ENCODE assay signal across 21 cellular contexts in the genomic region with DNA sequence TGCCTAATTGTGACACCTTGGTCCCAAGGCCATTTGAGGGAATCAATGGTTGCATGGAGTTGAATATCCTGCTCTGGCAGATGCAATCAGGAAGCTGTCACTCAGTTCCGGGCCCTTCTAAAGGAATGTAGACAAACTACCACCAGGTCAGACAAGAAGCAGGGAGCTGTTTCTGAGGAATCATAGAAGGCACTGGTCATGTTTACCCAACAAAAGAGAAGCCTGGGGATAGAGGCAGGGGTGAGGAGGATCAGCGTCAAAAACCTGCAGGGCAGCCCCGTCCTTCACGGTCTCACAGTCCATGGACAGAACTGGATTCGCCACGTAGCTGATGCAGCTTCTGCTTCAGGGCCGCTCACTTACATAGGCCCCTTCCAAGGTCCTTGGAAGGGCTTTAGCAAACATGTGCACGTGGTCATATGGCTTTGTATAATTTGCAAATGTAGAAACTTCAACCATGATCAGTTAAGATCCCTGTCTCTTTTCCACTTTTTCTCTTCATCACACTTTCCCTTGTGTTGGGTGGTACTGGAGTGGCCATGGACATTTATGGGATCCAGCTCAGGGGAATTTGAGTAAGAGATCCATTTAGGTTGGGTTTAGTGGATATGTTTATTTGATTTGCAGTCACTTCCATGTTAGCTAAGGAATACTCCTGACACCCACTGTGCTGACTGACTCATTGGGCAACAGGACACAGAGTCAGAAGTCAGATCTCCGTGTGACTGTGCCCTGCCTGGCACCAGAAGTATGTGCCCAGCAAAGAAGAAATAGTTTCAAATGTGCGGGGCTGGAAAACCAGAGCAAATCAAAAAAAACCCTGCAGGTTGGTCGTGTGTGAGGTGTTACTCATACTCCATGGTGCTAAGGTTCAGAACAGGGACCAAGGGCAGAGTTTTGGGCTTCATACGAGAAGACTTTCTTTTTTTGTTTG.
DNase-seq lines count a peak whose midpoint lies in the region; ATAC-seq and TF ChIP-seq lines count a peak whose summit lies in the region.
"Had no signal": no experiment of that assay in that cellular context is flagged by ENCODE, and none has a peak within 500 bp of the region (broad histone marks: within the 10 kb centered on the region; RNA-seq: fewer than 3 reads in every experiment).

No MANE protein-coding gene starts in this region.

- DNase-seq in T47D (ENCODE audit: low read depth in 1 of 2, low spot score in 1 of 2) (peak; percentile 50 to 81), MCF 10A (ENCODE audit: unreplicated experiment) (no peak), chondrocyte (ENCODE audit: low spot score) (peak; percentile 29), right lobe of liver (peak in 1 of 3 donors; percentile 47), upper lobe of right lung (no peak), Kasumi-1 (lab: John Stamatoyannopoulos, UW) (no peak)
- no peak for DNase-seq in stimulated activated CD4-positive, alpha-beta T cell treated with anti-CD3 and anti-CD28 coated beads, Interleukin-4, amount 100 ng/mL, for 24 hours
- DNase-seq: 8988T; DMS 273 treated with DMSO at 0.1 percent for 48 hours; DND-41; GF-D8; NCI-H1105; NCI-H1694; NCI-H510A; NCI-H748 treated with DMSO at 0.1 percent for 48 hours; NK-92 treated with Interleukin-12 subunit alpha and Interleukin-12 subunit beta, amount 100 ng/mL, for 24 hours had no signal

- POLR2A ChIA-PET in MCF 10A (lab: Yijun Ruan, JAX) = interaction anchor here (0.6 kb wide), 1 partner anchor 982 kb away, joined by 4 read pairs; no protein-coding TSS in a partner anchor

- in situ Hi-C loops in T47D (cut with HindIII; ENCODE audit: low pct_unique_long_range_greater_than_20kb, low sequenced_read_pairs) = no loop called here

- H3K27ac Mint-ChIP-seq in MCF 10A (ENCODE audit: low read depth, unreplicated experiment) (no peak overlapping the region), chondrocyte (ENCODE audit: unreplicated experiment) (peak overlapping the region; percentile 20)
- H3K27ac Mint-ChIP-seq: B cell had no signal

- TF ChIP-seq CTCF in MCF 10A (IDR thresholded peaks at IDR 0.05; ENCODE audit: unreplicated experiment) = no peak
- TF ChIP-seq CTCF in chondrocyte (IDR thresholded peaks at IDR 0.05) = no peak
- TF ChIP-seq CTCF in right lobe of liver (IDR thresholded peaks at IDR 0.05) = no peak
- TF ChIP-seq CTCF in upper lobe of right lung (IDR thresholded peaks at IDR 0.05) = no peak

- H3K9me3 Mint-ChIP-seq in MCF 10A (ENCODE audit: unreplicated experiment) (no peaks in the 10 kb centered on the region), chondrocyte (ENCODE audit: low read depth) (no peaks in the 10 kb centered on the region)

- H3K4me3 ChIP-seq in right lobe of liver (no peak overlapping the region), upper lobe of right lung (no peak overlapping the region)
- H3K4me3 ChIP-seq: SK-N-MC had no signal

- no peaks in the 10 kb centered on the region for H3K9me3 ChIP-seq in right lobe of liver
- H3K9me3 ChIP-seq in upper lobe of right lung = no peaks in the 10 kb centered on the region

- H3K27me3 Mint-ChIP-seq in MCF 10A (ENCODE audit: insufficient read depth, unreplicated experiment) (peaks cover 63% of the 10 kb centered on the region), chondrocyte (ENCODE audit: low read depth) (no peaks in the 10 kb centered on the region)

- H3K4me1 ChIP-seq in right lobe of liver (peaks cover 0 to 30% (median 6%) of the 10 kb centered on the region in 4 donors), upper lobe of right lung (no peaks in the 10 kb centered on the region)

- no TSS peak for BruUV-seq in MCF 10A (replicated peaks; lab: Mats Ljungman, UMichigan)

- peak; percentile 47 to 59 (median 54) for ATAC-seq in right lobe of liver
- peak; percentile 26 for ATAC-seq in upper lobe of right lung
- no peak for ATAC-seq in HG02798 (IDR thresholded peaks at IDR 0.05; ENCODE audit: poor library complexity, unreplicated experiment)
- ATAC-seq: HCT116, Right ventricle myocardium inferior had no signal

- intact Hi-C loops in MCF 10A (cut with micrococcal nuclease) (no loop called here), right lobe of liver (cut with DNase I) (no loop called here), upper lobe of right lung (cut with DNase I) (no loop called here)

- CTCF ChIA-PET in MCF 10A (lab: Yijun Ruan, JAX) = interaction anchor here (0.9 to 1.0 kb wide), 2 partner anchors 31 to 302 kb away, joined by 3 to 4 read pairs; no protein-coding TSS in a partner anchor

- H3K36me3 Mint-ChIP-seq in MCF 10A (ENCODE audit: insufficient read depth, unreplicated experiment) = no peaks in the 10 kb centered on the region
- H3K36me3 Mint-ChIP-seq in chondrocyte (ENCODE audit: low read depth) = no peaks in the 10 kb centered on the region

- H3K36me3 ChIP-seq in right lobe of liver (no peaks in the 10 kb centered on the region), upper lobe of right lung (no peaks in the 10 kb centered on the region)

- whole genome bisulfite sequencing in right lobe of liver (ENCODE audit: insufficient coverage, low coverage, low lambda C conversion rate, missing lambda C conversion rate) = 40% methylated on average over 6 of the region's 12 CpGs

- H3K27ac ChIP-seq in right lobe of liver (no peak overlapping the region), upper lobe of right lung (no peak overlapping the region)
- H3K27ac ChIP-seq: SK-N-MC had no signal

- TF ChIP-seq POLR2A in right lobe of liver (IDR thresholded peaks at IDR 0.05) = no peak

- H3K4me1 Mint-ChIP-seq in MCF 10A (ENCODE audit: insufficient read depth, unreplicated experiment) (peaks cover 5% of the 10 kb centered on the region), chondrocyte (ENCODE audit: low read depth) (peaks cover 16% of the 10 kb centered on the region)
- H3K4me1 Mint-ChIP-seq: B cell had no signal

- H3K4me3 Mint-ChIP-seq in MCF 10A (ENCODE audit: unreplicated experiment) = no peak overlapping the region
- H3K4me3 Mint-ChIP-seq in chondrocyte (ENCODE audit: unreplicated experiment) = no peak overlapping the region
- H3K4me3 Mint-ChIP-seq: B cell had no signal

- H3K27me3 ChIP-seq in right lobe of liver (no peaks in the 10 kb centered on the region), upper lobe of right lung (no peaks in the 10 kb centered on the region)

Comparison
In these comparisons a context has a peak if more than half of its experiments do, and no peak if none do; other contexts are left out.
1. DNase-seq: peak in T47D (2 of 2) and chondrocyte (single experiment); none in MCF 10A (single experiment), upper lobe of right lung (single experiment), stimulated activated CD4-positive, alpha-beta T cell treated with anti-CD3 and anti-CD28 coated beads, Interleukin-4, amount 100 ng/mL, for 24 hours (single experiment) and Kasumi-1 (0 of 2).